Comparison of ENCODE assay signal across 10 cellular contexts in the genomic region with DNA sequence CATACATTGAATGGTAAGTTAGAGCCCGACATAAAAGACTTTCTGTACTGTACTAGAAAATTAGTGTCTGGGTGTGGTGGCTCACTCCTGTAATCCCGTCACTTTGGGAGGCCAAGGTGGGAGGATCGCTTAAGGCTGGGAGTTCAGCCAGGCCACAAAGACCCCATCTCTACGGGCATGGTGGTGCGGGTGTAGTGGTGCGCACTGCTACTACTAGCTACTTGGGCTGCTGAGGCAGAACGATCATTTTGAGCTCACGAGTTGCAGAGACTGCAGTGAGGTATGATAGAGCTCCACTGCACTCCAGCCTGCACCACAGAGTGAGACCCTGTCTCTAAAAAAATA. TPM values are rescaled to one million over a fixed set of nuclear protein-coding genes. Genes with fewer than 3 reads are reported as not detected.
DNase-seq lines count a peak whose midpoint lies in the region; ATAC-seq, FAIRE-seq and TF ChIP-seq lines count a peak whose summit lies in the region.
"Had no signal": no experiment of that assay in that cellular context is flagged by ENCODE, and none has a peak within 500 bp of the region (broad histone marks: within the 10 kb centered on the region; RNA-seq: fewer than 3 reads in every experiment).

No MANE protein-coding gene starts in this region.

- TF ChIP-seq EP300 in K562 (IDR thresholded peaks at IDR 0.05; ENCODE audit: low read length) = no peak

- in situ Hi-C loops in K562 (cut with MboI) = no loop called here

- H3K27me3 Mint-ChIP-seq in CD4-positive, alpha-beta T cell = no peaks in the 10 kb centered on the region
- no peaks in the 10 kb centered on the region for H3K27me3 Mint-ChIP-seq in IgD-negative memory B cell
- no peaks in the 10 kb centered on the region for H3K27me3 Mint-ChIP-seq in naive thymus-derived CD4-positive, alpha-beta T cell

- peaks cover 65% of the 10 kb centered on the region for H3K36me3 Mint-ChIP-seq in CD4-positive, alpha-beta T cell (ENCODE audit: low read depth)
- H3K36me3 Mint-ChIP-seq in IgD-negative memory B cell = peaks cover 6% of the 10 kb centered on the region
- peaks cover 12 to 27% (median 25%) of the 10 kb centered on the region in 5 donors for H3K36me3 Mint-ChIP-seq in naive thymus-derived CD4-positive, alpha-beta T cell

- BruUV-seq in K562 (replicated peaks; lab: Mats Ljungman, UMichigan) = no TSS peak

- no peak for TF ChIP-seq CTCF in CD4-positive, alpha-beta T cell (IDR thresholded peaks at IDR 0.05)
- TF ChIP-seq CTCF in K562 (IDR thresholded peaks at IDR 0.05 in 2 of 3, conservative IDR thresholded peaks at IDR 0.05 in 1 of 3; ENCODE audit: insufficient read depth in 2 of 3, low read depth in 1 of 3, low read length in 3 of 3) (no peak), testis (IDR thresholded peaks at IDR 0.05) (no peak)

- FAIRE-seq in K562 (lab: Jason Lieb, UNC) = no peak
- FAIRE-seq: TTC549 had no signal

- H3K4me1 ChIP-seq in K562 (replicated peaks in 1 of 2; ENCODE audit: control insufficient read depth in 2 of 2, insufficient read depth in 2 of 2, low read length in 2 of 2) = peaks cover 11 to 17% of the 10 kb centered on the region in 2 experiments; a peak in 4 of 5 replicates
- H3K4me1 ChIP-seq in naive thymus-derived CD4-positive, alpha-beta T cell (ENCODE audit: control insufficient read depth in 2 of 2, insufficient read depth in 2 of 2, low read length in 2 of 2) = peaks cover 48 to 51% of the 10 kb centered on the region in 2 donors
- peaks cover 23% of the 10 kb centered on the region for H3K4me1 ChIP-seq in testis

- peak overlapping the region; percentile 94 for H3K27ac Mint-ChIP-seq in CD4-positive, alpha-beta T cell
- H3K27ac Mint-ChIP-seq in IgD-negative memory B cell = peak overlapping the region; percentile 10 to 67 (median 18)
- H3K27ac Mint-ChIP-seq in naive thymus-derived CD4-positive, alpha-beta T cell = peak overlapping the region in 3 of 9 donors; percentile 8 to 48 (median 38)

- no peak for TF ChIP-seq POLR2A in K562 (conservative IDR thresholded peaks at IDR 0.05)
- TF ChIP-seq POLR2A in testis (IDR thresholded peaks at IDR 0.05) = no peak

- 46% methylated on average over 8 of the region's 8 CpGs for WGBS in K562 (ENCODE audit: insufficient coverage, low coverage, missing lambda C conversion rate)
- WGBS in testis, 2 donors = 57 to 59% methylated on average over 8 of the region's 8 CpGs

- peaks cover 90% of the 10 kb centered on the region for H3K79me2 ChIP-seq in K562 (ENCODE audit: control insufficient read depth, insufficient read depth, low read length)

- H2AFZ ChIP-seq in K562 (ENCODE audit: low read depth, low read length) = no peak overlapping the region

- H3K4me3 Mint-ChIP-seq in CD4-positive, alpha-beta T cell = peak overlapping the region; percentile 100
- H3K4me3 Mint-ChIP-seq in IgD-negative memory B cell = peak overlapping the region; percentile 43 to 100 (median 62)
- peak overlapping the region; percentile 40 to 100 (median 99) for H3K4me3 Mint-ChIP-seq in naive thymus-derived CD4-positive, alpha-beta T cell

- no peaks in the 10 kb centered on the region for H3K9me3 Mint-ChIP-seq in CD4-positive, alpha-beta T cell
- H3K9me3 Mint-ChIP-seq in IgD-negative memory B cell = no peaks in the 10 kb centered on the region
- H3K9me3 Mint-ChIP-seq in naive thymus-derived CD4-positive, alpha-beta T cell = peaks cover 0 to 5% (median 0%) of the 10 kb centered on the region in 11 donors

- no peaks in the 10 kb centered on the region for H3K27me3 ChIP-seq in CD4-positive, alpha-beta T cell (ENCODE audit: control insufficient read depth, insufficient read depth, low read length)
- H3K27me3 ChIP-seq in K562 (ENCODE audit: control insufficient read depth in 2 of 2, insufficient read depth in 2 of 2, low read length in 2 of 2) = no peaks in the 10 kb centered on the region; a peak in 1 of 5 replicates
- no peaks in the 10 kb centered on the region for H3K27me3 ChIP-seq in naive thymus-derived CD4-positive, alpha-beta T cell (ENCODE audit: control insufficient read depth in 2 of 2, insufficient read depth in 2 of 2, low read length in 2 of 2)
- no peaks in the 10 kb centered on the region for H3K27me3 ChIP-seq in testis
- H3K27me3 ChIP-seq: tibial artery had no signal

- peaks cover 61% of the 10 kb centered on the region for H3K36me3 ChIP-seq in K562 (ENCODE audit: control insufficient read depth, insufficient read depth, low read length)
- H3K36me3 ChIP-seq in naive thymus-derived CD4-positive, alpha-beta T cell (ENCODE audit: control insufficient read depth in 2 of 3, insufficient read depth in 3 of 3, low read length in 3 of 3) = peaks cover 0 to 8% (median 0%) of the 10 kb centered on the region in 3 experiments
- no peaks in the 10 kb centered on the region for H3K36me3 ChIP-seq in testis (ENCODE audit: low read depth, missing control alignments)

- no peak for TF ChIP-seq RAD21 in K562 (CRISPR knock-in tag; conservative IDR thresholded peaks at IDR 0.05 in 1 of 2, IDR thresholded peaks at IDR 0.05 in 1 of 2)

- no peak for ATAC-seq in CD4-positive, alpha-beta T cell (ENCODE audit: poor library complexity)
- ATAC-seq in K562 (no peak), esophagus mucosa (no peak), GM19397 (IDR thresholded peaks at IDR 0.05; ENCODE audit: unreplicated experiment) (no peak)
- no peak for ATAC-seq in naive thymus-derived CD4-positive, alpha-beta T cell

- peak overlapping the region; percentile 77 to 98; a peak in 3 of 4 replicates for H3K9ac ChIP-seq in K562 (ENCODE audit: insufficient read depth in 1 of 2, low read depth in 2 of 2, low read length in 2 of 2)

- no peak overlapping the region for H3K27ac ChIP-seq in CD4-positive, alpha-beta T cell (ENCODE audit: low read depth, low read length)
- H3K27ac ChIP-seq in K562 (ENCODE audit: extremely low read depth, low read depth, low read length) (peak overlapping the region; percentile 56), testis (no peak overlapping the region)
- H3K27ac ChIP-seq in naive thymus-derived CD4-positive, alpha-beta T cell (ENCODE audit: low read depth, low read length) = peak overlapping the region; percentile 90

- H4K20me1 ChIP-seq in K562 (replicated peaks; ENCODE audit: control insufficient read depth, insufficient read depth, low read length) = peaks cover 54% of the 10 kb centered on the region

- peak overlapping the region; percentile 88; the same call in 1 of the 2 replicates for H3K4me3 ChIP-seq in K562
- peak overlapping the region; percentile 23 for H3K4me3 ChIP-seq in naive thymus-derived CD4-positive, alpha-beta T cell (ENCODE audit: low read length)
- no peak overlapping the region for H3K4me3 ChIP-seq in testis

- no peaks in the 10 kb centered on the region for H3K9me1 ChIP-seq in K562 (ENCODE audit: control insufficient read depth, insufficient read depth, low read length)

- intact Hi-C loops in CD4-positive, alpha-beta T cell (cut with DNase I, micrococcal nuclease) = loop anchor here (5.0 kb wide), 6 partner anchors 38 to 1448 kb away; a partner anchor contains a TSS
- intact Hi-C loops in K562 (cut with micrococcal nuclease) (loop anchor here (5.0 kb wide), 3 partner anchors 93 to 812 kb away; no protein-coding TSS in a partner anchor), testis (cut with DNase I; ENCODE audit: low total_unique reads) (no loop called here)
- intact Hi-C loops in naive thymus-derived CD4-positive, alpha-beta T cell (cut with micrococcal nuclease) = loop anchor here (2.0 to 10.0 kb wide), 8 partner anchors 60 to 1817 kb away; a partner anchor contains a TSS

- H3K4me1 Mint-ChIP-seq in CD4-positive, alpha-beta T cell (ENCODE audit: low read depth) = peaks cover 85% of the 10 kb centered on the region
- H3K4me1 Mint-ChIP-seq in IgD-negative memory B cell = peaks cover 43 to 50% (median 46%) of the 10 kb centered on the region in 3 donors
- H3K4me1 Mint-ChIP-seq in naive thymus-derived CD4-positive, alpha-beta T cell = peaks cover 48 to 83% (median 71%) of the 10 kb centered on the region in 7 donors

- peak overlapping the region; percentile 93 for H3K4me2 ChIP-seq in K562 (ENCODE audit: insufficient read depth, low read length)

- no peak for DNase-seq in CD4-positive, alpha-beta T cell
- DNase-seq in K562 (ENCODE audit: extremely low read depth in 1 of 4, low spot score in 3 of 4) (no peak), testis (no peak), SW 1271 (lab: John Stamatoyannopoulos, UW) (no peak)
- no peak for DNase-seq in naive thymus-derived CD4-positive, alpha-beta T cell
- DNase-seq: tibial artery had no signal

- POLR2A ChIA-PET in CD4-positive, alpha-beta T cell (lab: Charles Lee) = interaction anchor here (2.2 kb wide), 1 partner anchor 9 kb away, joined by 5 read pairs; no protein-coding TSS in a partner anchor
- POLR2A ChIA-PET in K562 (lab: Yijun Ruan, JAX) = interaction anchor here (0.6 to 3.7 kb wide), 9 partner anchors 10 to 584 kb away, joined by 3 to 30 read pairs (median 7); a partner anchor contains a TSS
- POLR2A ChIA-PET in naive thymus-derived CD4-positive, alpha-beta T cell (lab: Charles Lee) = interaction anchor here (1.2 kb wide), 1 partner anchor 9 kb away, joined by 4 read pairs; no protein-coding TSS in a partner anchor

- CTCF ChIA-PET in CD4-positive, alpha-beta T cell (lab: Charles Lee) = interaction anchor here (0.9 to 1.1 kb wide), 2 partner anchors 11 to 26 kb away, joined by 3 read pairs; no protein-coding TSS in a partner anchor
- CTCF ChIA-PET in K562 (lab: Yijun Ruan, JAX; ENCODE audit: low intra/inter-chr PET ratio) = no interaction called here
- CTCF ChIA-PET in naive thymus-derived CD4-positive, alpha-beta T cell (lab: Charles Lee) = no interaction called here

- H3K9me3 ChIP-seq in CD4-positive, alpha-beta T cell (ENCODE audit: control insufficient read depth, low read length) = no peaks in the 10 kb centered on the region
- H3K9me3 ChIP-seq in K562 (replicated peaks; ENCODE audit: control insufficient read depth, insufficient read depth, low read depth, low read length) = no peaks in the 10 kb centered on the region
- no peaks in the 10 kb centered on the region for H3K9me3 ChIP-seq in naive thymus-derived CD4-positive, alpha-beta T cell (ENCODE audit: control insufficient read depth in 2 of 3, low read length in 3 of 3)
- no peaks in the 10 kb centered on the region for H3K9me3 ChIP-seq in testis
- H3K9me3 ChIP-seq: tibial artery had no signal

RNA-seq across cellular contexts. Expression of a gene that starts 2.3 kb away (rescaled TPM):
- 10 to 100 TPM; 58.1 to 61.4 TPM for total RNA-seq in CD4-positive, alpha-beta T cell
- polyA plus RNA-seq in IgD-negative memory B cell (141 TPM), K562 (2011; rRNA removed) (59.4 and 65.1 TPM in 2 replicates), K562 (2014; fragmentation: Illumina TruSeq; extraction: Trizol) (103 and 137 TPM in 2 replicates), K562 (2014; fragmentation: Nextera tagmentation; extraction: Ambion mirVana) (100 to 1,000 TPM in 1 of 2 experiments, 10 to 100 TPM in 1; 86.7 to 106 TPM), K562 (2014; rRNA removed) (50.7 and 58.2 TPM in 2 replicates), testis (ENCODE audit: insufficient read depth, low read depth, low replicate concordance) (97.8 TPM)
- total RNA-seq in K562 (2011; cell fraction: chromatin; rRNA removed; ENCODE audit: low replicate concordance) = 54.6 and 159 TPM in 2 replicates
- 18.2 and 23.3 TPM in 2 replicates for total RNA-seq in K562 (2011; cell fraction: nucleolus; rRNA removed)
- 32.9 and 50.8 TPM in 2 replicates for total RNA-seq in K562 (2011; cell fraction: nucleoplasm; rRNA removed)
- total RNA-seq in K562 (2014; rRNA removed) (53.3 and 58.8 TPM in 2 replicates), K562 (2014; rRNA removed; fragmentation: Illumina TruSeq; extraction: Trizol) (117 and 143 TPM in 2 replicates), K562 (2015; rRNA removed; fragmentation: Illumina TruSeq; extraction: Trizol) (118 and 130 TPM in 2 replicates), K562 (2021) (80.5 and 84.9 TPM in 2 replicates), esophagus mucosa (86.3 TPM), testis (100 to 1,000 TPM in 1 of 2 donors, 10 to 100 TPM in 1; 89.4 to 115 TPM)
- 8.2 and 21.8 TPM in 2 replicates for polyA plus RNA-seq in K562 (2011; cell fraction: cytosol; rRNA removed)
- 40.9 and 56.7 TPM in 2 replicates for polyA plus RNA-seq in K562 (2011; cell fraction: nucleus; rRNA removed)
- polyA plus RNA-seq in K562 (2012) = 59.4 and 78.8 TPM in 2 replicates
- 67.6 and 108 TPM in 2 replicates for polyA minus RNA-seq in K562 (2011; rRNA and poly(A)+ RNA removed)
- 46.2 and 52.4 TPM in 2 replicates for polyA minus RNA-seq in K562 (2011; cell fraction: cytosol; rRNA and poly(A)+ RNA removed)
- polyA minus RNA-seq in K562 (2011; cell fraction: nucleus; rRNA and poly(A)+ RNA removed) = 32.7 and 58.6 TPM in 2 replicates
- 100 to 1,000 TPM in 2 of 5 experiments, 10 to 100 TPM in 3; 64.3 to 120 (median 80.2) TPM for total RNA-seq in naive thymus-derived CD4-positive, alpha-beta T cell
- polyA plus RNA-seq in naive thymus-derived CD4-positive, alpha-beta T cell = 100 to 1,000 TPM; 187 to 210 TPM

Comparison
In these comparisons a context has a peak if more than half of its experiments do, and no peak if none do; other contexts are left out.
1. H3K27ac ChIP-seq: peak in K562 (single experiment) and naive thymus-derived CD4-positive, alpha-beta T cell (single experiment); none in CD4-positive, alpha-beta T cell (single experiment) and testis (0 of 2).
2. H3K4me3 ChIP-seq: peak in K562 (single experiment) and naive thymus-derived CD4-positive, alpha-beta T cell (single experiment); none in testis (0 of 2).
3. Peak in every context shown above with its lines, with median percentiles within 50 percentile points of each other: H3K4me3 Mint-ChIP-seq.